Comparison of ENCODE assay signal across 10 cellular contexts in genomic region chr18:79567481-79568147, GRCh38.
DNase-seq lines count a peak whose midpoint lies in the region; ATAC-seq and TF ChIP-seq lines count a peak whose summit lies in the region.
"Had no signal": no experiment of that assay in that cellular context is flagged by ENCODE, and none has a peak within 500 bp of the region (broad histone marks: within the 10 kb centered on the region; RNA-seq: fewer than 3 reads in every experiment).

No MANE protein-coding gene starts in this region.

- DNase-seq in astrocyte of the cerebellum (ENCODE audit: low read depth): peak; percentile 53
- DNase-seq in hepatic stellate cell (ENCODE audit: low spot score): peak; percentile 74
- DNase-seq in skeletal muscle cell (ENCODE audit: low read depth): peak; percentile 92
- DNase-seq in testis: no peak
- no peak for DNase-seq in activated CD8-positive, alpha-beta T cell treated with anti-CD3 and anti-CD28 coated beads for 36 hours
- DNase-seq: activated CD4-positive, CD25-positive, alpha-beta regulatory T cell; KG1 had no signal

- no peak overlapping the region for H3K4me3 Mint-ChIP-seq in activated CD8-positive, alpha-beta T cell treated with anti-CD3 and anti-CD28 coated beads for 36 hours

- H3K36me3 Mint-ChIP-seq in activated CD8-positive, alpha-beta T cell treated with anti-CD3 and anti-CD28 coated beads for 36 hours (ENCODE audit: low read depth): peaks cover 3% of the 10 kb centered on the region

- 54 to 65% methylated on average over 25 to 28 of the region's 28 CpGs for WGBS in testis, 2 donors

- no peak for TF ChIP-seq CTCF in astrocyte of the cerebellum (IDR thresholded peaks at IDR 0.05; ENCODE audit: low read depth, low read length, missing control alignments)
- TF ChIP-seq CTCF in testis (IDR thresholded peaks at IDR 0.05): no peak
- no peak for TF ChIP-seq CTCF in activated CD8-positive, alpha-beta T cell treated with anti-CD3 and anti-CD28 coated beads for 36 hours (IDR thresholded peaks at IDR 0.05)

- POLR2A ChIA-PET in activated CD8-positive, alpha-beta T cell treated with anti-CD3 and anti-CD28 coated beads for 36 hours (lab: Charles Lee): no interaction called here

- no peak overlapping the region for H3K27ac Mint-ChIP-seq in activated CD8-positive, alpha-beta T cell treated with anti-CD3 and anti-CD28 coated beads for 36 hours

- intact Hi-C loops in testis (cut with DNase I; ENCODE audit: low total_unique reads): no loop called here
- intact Hi-C loops in activated CD8-positive, alpha-beta T cell treated with anti-CD3 and anti-CD28 coated beads for 36 hours (cut with micrococcal nuclease): no loop called here

- CTCF ChIA-PET in activated CD8-positive, alpha-beta T cell treated with anti-CD3 and anti-CD28 coated beads for 36 hours (lab: Charles Lee): interaction anchor here (0.7 kb wide), 1 partner anchor 37 kb away, joined by 3 read pairs; no protein-coding TSS in a partner anchor

- no peak for TF ChIP-seq POLR2A in testis (IDR thresholded peaks at IDR 0.05)

- H3K36me3 ChIP-seq in testis (ENCODE audit: low read depth, missing control alignments): no peaks in the 10 kb centered on the region

- H3K27ac ChIP-seq in testis: no peak overlapping the region

- H3K27me3 Mint-ChIP-seq in activated CD8-positive, alpha-beta T cell treated with anti-CD3 and anti-CD28 coated beads for 36 hours: peaks cover 2% of the 10 kb centered on the region

- H3K4me3 ChIP-seq in astrocyte of the cerebellum (ENCODE audit: low read depth, low read length) (no peak overlapping the region), skeletal muscle cell (ENCODE audit: low read depth, low read length) (no peak overlapping the region), testis (no peak overlapping the region)

- H3K9me3 ChIP-seq in testis: no peaks in the 10 kb centered on the region

- ATAC-seq in HG03432 (IDR thresholded peaks at IDR 0.05; ENCODE audit: unreplicated experiment) (peak; percentile 51), GM18867 (IDR thresholded peaks at IDR 0.05; ENCODE audit: unreplicated experiment) (no peak), HG02642 (IDR thresholded peaks at IDR 0.05; ENCODE audit: poor library complexity, unreplicated experiment) (no peak)
- ATAC-seq in activated CD8-positive, alpha-beta T cell treated with anti-CD3 and anti-CD28 coated beads for 36 hours: no peak

- peaks cover 4% of the 10 kb centered on the region for H3K4me1 ChIP-seq in testis

- in situ Hi-C loops in astrocyte of the cerebellum (cut with HindIII; ENCODE audit: low sequenced_read_pairs): no loop called here

- no peaks in the 10 kb centered on the region for H3K27me3 ChIP-seq in testis

- peaks cover 12% of the 10 kb centered on the region for H3K9me3 Mint-ChIP-seq in activated CD8-positive, alpha-beta T cell treated with anti-CD3 and anti-CD28 coated beads for 36 hours

- peaks cover 7% of the 10 kb centered on the region for H3K4me1 Mint-ChIP-seq in activated CD8-positive, alpha-beta T cell treated with anti-CD3 and anti-CD28 coated beads for 36 hours (ENCODE audit: low read depth)

Comparison
In these comparisons a context has a peak if more than half of its experiments do, and no peak if none do; other contexts are left out.
1. DNase-seq: peak in astrocyte of the cerebellum (single experiment), hepatic stellate cell (single experiment) and skeletal muscle cell (single experiment); none in testis (single experiment) and activated CD8-positive, alpha-beta T cell treated with anti-CD3 and anti-CD28 coated beads for 36 hours (single experiment).